In the genomic region with DNA sequence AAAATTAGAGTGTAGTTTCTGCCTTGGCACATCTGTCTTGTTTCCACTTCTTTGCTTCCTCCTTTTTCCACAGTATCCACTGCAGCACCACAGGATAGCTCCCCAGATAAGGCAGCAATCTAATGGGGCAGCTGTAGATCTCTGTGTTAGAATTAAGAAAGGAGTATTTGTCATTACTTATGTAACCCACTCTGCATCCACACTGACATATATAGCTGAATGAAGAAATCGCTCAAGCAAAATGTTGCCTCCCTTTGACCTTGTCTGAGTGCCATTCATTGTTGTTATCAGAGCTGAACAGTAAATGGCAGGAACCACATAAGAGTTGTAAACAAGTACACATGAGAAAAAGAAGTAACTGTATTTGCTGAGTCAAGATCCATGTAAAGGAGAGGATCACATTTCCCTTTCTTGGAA, we compare ENCODE assay signal across 1 cellular context.
TF ChIP-seq lines count a peak whose summit lies in the region.

No MANE protein-coding gene starts in this region.

TF ChIP-seq in K562, 482 proteins besides CTCF, POLR2A, EP300 and RAD21 (continued from another document and continues in another):
- no peak for TF ChIP-seq BRD4 (IDR thresholded peaks at IDR 0.05)
- TF ChIP-seq, protein P1, sequence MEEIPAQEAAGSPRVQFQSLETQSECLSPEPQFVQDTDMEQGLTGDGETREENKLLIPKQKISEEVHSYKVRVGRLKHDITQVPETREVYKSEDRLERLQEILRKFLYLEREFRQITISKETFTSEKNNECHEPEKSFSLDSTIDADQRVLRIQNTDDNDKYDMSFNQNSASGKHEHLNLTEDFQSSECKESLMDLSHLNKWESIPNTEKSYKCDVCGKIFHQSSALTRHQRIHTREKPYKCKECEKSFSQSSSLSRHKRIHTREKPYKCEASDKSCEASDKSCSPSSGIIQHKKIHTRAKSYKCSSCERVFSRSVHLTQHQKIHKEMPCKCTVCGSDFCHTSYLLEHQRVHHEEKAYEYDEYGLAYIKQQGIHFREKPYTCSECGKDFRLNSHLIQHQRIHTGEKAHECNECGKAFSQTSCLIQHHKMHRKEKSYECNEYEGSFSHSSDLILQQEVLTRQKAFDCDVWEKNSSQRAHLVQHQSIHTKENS (CRISPR knock-in tag; IDR thresholded peaks at IDR 0.05): no peak
- TF ChIP-seq, protein P2, sequence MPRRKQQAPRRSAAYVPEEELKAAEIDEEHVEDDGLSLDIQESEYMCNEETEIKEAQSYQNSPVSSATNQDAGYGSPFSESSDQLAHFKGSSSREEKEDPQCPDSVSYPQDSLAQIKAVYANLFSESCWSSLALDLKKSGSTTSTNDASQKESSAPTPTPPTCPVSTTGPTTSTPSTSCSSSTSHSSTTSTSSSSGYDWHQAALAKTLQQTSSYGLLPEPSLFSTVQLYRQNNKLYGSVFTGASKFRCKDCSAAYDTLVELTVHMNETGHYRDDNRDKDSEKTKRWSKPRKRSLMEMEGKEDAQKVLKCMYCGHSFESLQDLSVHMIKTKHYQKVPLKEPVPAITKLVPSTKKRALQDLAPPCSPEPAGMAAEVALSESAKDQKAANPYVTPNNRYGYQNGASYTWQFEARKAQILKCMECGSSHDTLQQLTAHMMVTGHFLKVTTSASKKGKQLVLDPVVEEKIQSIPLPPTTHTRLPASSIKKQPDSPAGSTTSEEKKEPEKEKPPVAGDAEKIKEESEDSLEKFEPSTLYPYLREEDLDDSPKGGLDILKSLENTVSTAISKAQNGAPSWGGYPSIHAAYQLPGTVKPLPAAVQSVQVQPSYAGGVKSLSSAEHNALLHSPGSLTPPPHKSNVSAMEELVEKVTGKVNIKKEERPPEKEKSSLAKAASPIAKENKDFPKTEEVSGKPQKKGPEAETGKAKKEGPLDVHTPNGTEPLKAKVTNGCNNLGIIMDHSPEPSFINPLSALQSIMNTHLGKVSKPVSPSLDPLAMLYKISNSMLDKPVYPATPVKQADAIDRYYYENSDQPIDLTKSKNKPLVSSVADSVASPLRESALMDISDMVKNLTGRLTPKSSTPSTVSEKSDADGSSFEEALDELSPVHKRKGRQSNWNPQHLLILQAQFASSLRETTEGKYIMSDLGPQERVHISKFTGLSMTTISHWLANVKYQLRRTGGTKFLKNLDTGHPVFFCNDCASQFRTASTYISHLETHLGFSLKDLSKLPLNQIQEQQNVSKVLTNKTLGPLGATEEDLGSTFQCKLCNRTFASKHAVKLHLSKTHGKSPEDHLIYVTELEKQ (CRISPR knock-in tag; IDR thresholded peaks at IDR 0.05): no peak
- TF ChIP-seq, protein P3, sequence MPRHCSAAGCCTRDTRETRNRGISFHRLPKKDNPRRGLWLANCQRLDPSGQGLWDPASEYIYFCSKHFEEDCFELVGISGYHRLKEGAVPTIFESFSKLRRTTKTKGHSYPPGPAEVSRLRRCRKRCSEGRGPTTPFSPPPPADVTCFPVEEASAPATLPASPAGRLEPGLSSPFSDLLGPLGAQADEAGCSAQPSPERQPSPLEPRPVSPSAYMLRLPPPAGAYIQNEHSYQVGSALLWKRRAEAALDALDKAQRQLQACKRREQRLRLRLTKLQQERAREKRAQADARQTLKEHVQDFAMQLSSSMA (CRISPR knock-in tag; IDR thresholded peaks at IDR 0.05): no peak
- peak; percentile 72; the same call in 1 of the 2 replicates for TF ChIP-seq NCOA1 (IDR thresholded peaks at IDR 0.05; ENCODE audit: low read depth)
- TF ChIP-seq CXXC5 (CRISPR knock-in tag; IDR thresholded peaks at IDR 0.05): no peak
- TF ChIP-seq ELK3 (CRISPR knock-in tag; IDR thresholded peaks at IDR 0.05): no peak
- TF ChIP-seq FOXJ2 (tag; IDR thresholded peaks at IDR 0.05): no peak
- no peak for TF ChIP-seq NR4A1 (CRISPR knock-in tag; IDR thresholded peaks at IDR 0.05)
- TF ChIP-seq NR4A1 (tag; IDR thresholded peaks at IDR 0.05): 0 out of 2 replicates have a peak, but pooled peaks have one; percentile 47
- no peak for TF ChIP-seq NFRKB (IDR thresholded peaks at IDR 0.05; ENCODE audit: low read depth)
- TF ChIP-seq RFX1 (IDR thresholded peaks at IDR 0.05): no peak
- no peak for TF ChIP-seq CBX5 (IDR thresholded peaks at IDR 0.05; ENCODE audit: borderline replicate concordance, low read depth)
- TF ChIP-seq, protein P4, sequence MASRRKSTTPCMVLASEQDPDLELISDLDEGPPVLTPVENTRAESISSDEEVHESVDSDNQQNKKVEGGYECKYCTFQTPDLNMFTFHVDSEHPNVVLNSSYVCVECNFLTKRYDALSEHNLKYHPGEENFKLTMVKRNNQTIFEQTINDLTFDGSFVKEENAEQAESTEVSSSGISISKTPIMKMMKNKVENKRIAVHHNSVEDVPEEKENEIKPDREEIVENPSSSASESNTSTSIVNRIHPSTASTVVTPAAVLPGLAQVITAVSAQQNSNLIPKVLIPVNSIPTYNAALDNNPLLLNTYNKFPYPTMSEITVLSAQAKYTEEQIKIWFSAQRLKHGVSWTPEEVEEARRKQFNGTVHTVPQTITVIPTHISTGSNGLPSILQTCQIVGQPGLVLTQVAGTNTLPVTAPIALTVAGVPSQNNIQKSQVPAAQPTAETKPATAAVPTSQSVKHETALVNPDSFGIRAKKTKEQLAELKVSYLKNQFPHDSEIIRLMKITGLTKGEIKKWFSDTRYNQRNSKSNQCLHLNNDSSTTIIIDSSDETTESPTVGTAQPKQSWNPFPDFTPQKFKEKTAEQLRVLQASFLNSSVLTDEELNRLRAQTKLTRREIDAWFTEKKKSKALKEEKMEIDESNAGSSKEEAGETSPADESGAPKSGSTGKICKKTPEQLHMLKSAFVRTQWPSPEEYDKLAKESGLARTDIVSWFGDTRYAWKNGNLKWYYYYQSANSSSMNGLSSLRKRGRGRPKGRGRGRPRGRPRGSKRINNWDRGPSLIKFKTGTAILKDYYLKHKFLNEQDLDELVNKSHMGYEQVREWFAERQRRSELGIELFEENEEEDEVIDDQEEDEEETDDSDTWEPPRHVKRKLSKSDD (conservative IDR thresholded peaks at IDR 0.05; ENCODE audit: low read length): no peak
- TF ChIP-seq MEIS2 (IDR thresholded peaks at IDR 0.05; ENCODE audit: partially characterized antibody): peak; percentile 88
- TF ChIP-seq, protein P5, sequence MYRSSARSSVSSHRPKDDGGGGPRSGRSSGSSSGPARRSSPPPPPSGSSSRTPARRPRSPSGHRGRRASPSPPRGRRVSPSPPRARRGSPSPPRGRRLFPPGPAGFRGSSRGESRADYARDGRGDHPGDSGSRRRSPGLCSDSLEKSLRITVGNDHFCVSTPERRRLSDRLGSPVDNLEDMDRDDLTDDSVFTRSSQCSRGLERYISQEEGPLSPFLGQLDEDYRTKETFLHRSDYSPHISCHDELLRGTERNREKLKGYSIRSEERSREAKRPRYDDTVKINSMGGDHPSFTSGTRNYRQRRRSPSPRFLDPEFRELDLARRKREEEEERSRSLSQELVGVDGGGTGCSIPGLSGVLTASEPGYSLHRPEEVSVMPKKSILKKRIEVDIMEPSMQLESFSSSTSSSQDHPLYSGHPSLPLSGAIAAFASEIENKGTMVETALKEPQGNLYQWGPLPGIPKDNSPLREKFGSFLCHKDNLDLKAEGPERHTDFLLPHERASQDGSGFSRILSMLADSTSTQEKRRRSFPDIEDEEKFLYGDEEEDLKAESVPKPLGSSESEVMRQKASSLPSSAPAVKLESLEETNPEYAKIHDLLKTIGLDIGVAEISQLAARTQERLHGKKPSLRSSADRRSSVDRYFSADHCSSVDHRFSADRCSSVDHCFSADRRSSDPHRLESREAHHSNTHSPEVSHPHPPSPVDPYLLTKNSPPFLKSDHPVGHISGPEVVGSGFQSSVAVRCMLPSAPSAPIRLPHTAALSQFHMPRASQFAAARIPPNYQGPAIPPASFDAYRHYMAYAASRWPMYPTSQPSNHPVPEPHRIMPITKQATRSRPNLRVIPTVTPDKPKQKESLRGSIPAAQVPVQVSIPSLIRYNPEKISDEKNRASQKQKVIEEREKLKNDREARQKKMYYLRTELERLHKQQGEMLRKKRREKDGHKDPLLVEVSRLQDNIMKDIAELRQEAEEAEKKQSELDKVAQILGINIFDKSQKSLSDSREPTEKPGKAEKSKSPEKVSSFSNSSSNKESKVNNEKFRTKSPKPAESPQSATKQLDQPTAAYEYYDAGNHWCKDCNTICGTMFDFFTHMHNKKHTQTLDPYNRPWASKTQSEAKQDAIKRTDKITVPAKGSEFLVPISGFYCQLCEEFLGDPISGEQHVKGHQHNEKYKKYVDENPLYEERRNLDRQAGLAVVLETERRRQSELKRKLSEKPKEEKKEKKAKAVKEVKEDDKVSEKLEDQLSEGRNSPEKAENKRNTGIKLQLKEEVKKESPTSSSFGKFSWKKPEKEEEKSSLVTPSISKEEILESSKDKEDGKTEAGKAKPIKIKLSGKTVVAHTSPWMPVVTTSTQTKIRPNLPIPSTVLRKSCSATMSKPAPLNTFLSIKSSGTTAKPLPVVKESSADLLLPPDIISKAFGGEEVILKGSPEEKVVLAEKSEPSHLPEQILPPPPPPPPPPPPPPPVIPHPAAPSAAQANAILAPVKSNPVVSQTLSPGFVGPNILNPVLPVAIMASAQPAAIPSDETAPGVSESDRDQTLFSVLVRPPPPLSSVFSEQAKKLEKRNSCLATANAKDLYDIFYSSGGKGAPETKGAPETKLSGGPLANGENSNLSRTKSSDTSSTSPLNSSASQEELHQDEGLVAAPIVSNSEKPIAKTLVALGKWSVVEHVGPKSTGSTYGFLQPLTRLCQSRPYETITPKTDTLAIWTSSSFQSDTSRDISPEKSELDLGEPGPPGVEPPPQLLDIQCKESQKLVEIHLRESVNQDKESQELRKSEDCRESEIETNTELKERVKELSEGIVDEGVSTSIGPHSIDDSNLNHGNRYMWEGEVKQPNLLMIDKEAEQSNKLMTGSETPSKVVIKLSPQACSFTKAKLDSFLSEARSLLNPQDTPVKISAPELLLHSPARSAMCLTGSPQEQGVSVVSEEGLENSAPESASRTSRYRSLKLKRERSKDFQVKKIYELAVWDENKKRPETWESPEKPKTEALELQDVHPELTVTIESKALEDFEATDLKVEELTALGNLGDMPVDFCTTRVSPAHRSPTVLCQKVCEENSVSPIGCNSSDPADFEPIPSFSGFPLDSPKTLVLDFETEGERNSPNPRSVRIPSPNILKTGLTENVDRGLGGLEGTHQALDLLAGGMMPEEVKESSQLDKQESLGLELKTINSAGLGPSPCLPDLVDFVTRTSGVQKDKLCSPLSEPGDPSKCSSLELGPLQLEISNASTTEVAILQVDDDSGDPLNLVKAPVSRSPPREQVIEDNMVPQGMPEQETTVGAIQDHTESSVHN (IDR thresholded peaks at IDR 0.05; ENCODE audit: borderline replicate concordance in 1 of 2, low read depth in 1 of 2): peak in 1 of 2 experiments; percentile 62; a peak in 1 of 4 replicates
- TF ChIP-seq RBFOX2 (IDR thresholded peaks at IDR 0.05; ENCODE audit: low read depth, low read length): no peak
- TF ChIP-seq ETV5 (CRISPR knock-in tag; IDR thresholded peaks at IDR 0.05; ENCODE audit: low read depth): 0 out of 2 replicates have a peak, but pooled peaks have one; percentile 30
- TF ChIP-seq, protein P6, sequence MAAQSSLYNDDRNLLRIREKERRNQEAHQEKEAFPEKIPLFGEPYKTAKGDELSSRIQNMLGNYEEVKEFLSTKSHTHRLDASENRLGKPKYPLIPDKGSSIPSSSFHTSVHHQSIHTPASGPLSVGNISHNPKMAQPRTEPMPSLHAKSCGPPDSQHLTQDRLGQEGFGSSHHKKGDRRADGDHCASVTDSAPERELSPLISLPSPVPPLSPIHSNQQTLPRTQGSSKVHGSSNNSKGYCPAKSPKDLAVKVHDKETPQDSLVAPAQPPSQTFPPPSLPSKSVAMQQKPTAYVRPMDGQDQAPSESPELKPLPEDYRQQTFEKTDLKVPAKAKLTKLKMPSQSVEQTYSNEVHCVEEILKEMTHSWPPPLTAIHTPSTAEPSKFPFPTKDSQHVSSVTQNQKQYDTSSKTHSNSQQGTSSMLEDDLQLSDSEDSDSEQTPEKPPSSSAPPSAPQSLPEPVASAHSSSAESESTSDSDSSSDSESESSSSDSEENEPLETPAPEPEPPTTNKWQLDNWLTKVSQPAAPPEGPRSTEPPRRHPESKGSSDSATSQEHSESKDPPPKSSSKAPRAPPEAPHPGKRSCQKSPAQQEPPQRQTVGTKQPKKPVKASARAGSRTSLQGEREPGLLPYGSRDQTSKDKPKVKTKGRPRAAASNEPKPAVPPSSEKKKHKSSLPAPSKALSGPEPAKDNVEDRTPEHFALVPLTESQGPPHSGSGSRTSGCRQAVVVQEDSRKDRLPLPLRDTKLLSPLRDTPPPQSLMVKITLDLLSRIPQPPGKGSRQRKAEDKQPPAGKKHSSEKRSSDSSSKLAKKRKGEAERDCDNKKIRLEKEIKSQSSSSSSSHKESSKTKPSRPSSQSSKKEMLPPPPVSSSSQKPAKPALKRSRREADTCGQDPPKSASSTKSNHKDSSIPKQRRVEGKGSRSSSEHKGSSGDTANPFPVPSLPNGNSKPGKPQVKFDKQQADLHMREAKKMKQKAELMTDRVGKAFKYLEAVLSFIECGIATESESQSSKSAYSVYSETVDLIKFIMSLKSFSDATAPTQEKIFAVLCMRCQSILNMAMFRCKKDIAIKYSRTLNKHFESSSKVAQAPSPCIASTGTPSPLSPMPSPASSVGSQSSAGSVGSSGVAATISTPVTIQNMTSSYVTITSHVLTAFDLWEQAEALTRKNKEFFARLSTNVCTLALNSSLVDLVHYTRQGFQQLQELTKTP (IDR thresholded peaks at IDR 0.05; ENCODE audit: low read depth in 1 of 2, partially characterized antibody in 2 of 2): peak; percentile 55 to 64
- no peak for TF ChIP-seq TGIF2 (CRISPR knock-in tag; IDR thresholded peaks at IDR 0.05)
- no peak for TF ChIP-seq CREB5 (CRISPR knock-in tag; IDR thresholded peaks at IDR 0.05)
- TF ChIP-seq MCM7 (IDR thresholded peaks at IDR 0.05): no peak
